Comparison of ENCODE assay signal across 8 cellular contexts in the genomic region with DNA sequence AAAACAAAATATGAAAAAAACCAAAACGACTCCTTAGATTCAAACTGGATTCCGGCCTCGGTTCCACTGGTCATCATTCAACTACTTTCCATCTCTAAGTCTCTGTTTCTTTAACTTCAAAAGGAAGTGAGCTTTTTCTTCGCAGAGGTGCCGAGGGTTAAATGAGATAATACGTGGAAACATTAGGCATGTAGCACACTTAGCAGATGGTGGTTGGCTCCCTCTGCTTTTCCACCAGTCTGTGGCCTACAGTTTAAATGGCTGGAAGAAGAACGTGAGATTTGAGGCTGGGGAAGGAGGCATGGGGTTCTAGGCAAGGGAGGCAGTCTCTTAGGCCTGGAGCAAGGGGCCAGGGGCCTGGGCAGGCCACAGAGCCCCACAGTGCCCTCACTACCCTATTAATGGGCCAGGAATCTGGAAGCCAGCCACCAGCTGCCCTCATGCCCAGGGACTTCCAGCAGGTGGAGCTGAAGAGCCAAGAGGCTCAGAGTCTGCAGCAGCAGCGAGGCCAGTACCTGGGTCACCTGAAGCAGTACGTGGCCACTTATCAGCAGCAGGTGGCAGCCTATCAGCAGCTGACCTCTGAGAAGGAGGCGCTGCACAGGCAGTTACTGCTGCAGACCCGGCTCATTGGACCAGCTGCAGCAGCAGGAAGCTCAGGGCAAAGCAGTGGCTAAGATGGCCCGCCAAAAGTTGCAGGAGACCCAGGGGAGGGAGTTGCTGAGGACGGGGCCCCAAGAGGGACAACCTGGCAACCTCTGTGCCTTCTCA. TPM values are rescaled to one million over a fixed set of nuclear protein-coding genes. Genes with fewer than 3 reads are reported as not detected.
DNase-seq lines count a peak whose midpoint lies in the region; TF ChIP-seq lines count a peak whose summit lies in the region.
"Not testable (repeated sequence)": the region's sequence is repeated elsewhere in the genome, so short reads cannot be mapped to it uniquely, and the experiment has no call there.

No MANE protein-coding gene starts in this region.

- not testable (repeated sequence) for H2BK12ac ChIP-seq in H9 (ENCODE audit: insufficient read length, low read depth, low read length)

- H3K23ac ChIP-seq in H9 (ENCODE audit: insufficient read length, low read depth, low read length), result not testable (repeated sequence)

- H3K9me3 Mint-ChIP-seq in H9, mesothelial cell of epicardium: not testable (repeated sequence)

- H3K9ac ChIP-seq in H9 (ENCODE audit: extremely low read depth, insufficient read length, low read length); fibroblast of lung (ENCODE audit: insufficient read depth, low read length): not testable (repeated sequence)

- TF ChIP-seq CTCF in H9 (conservative IDR thresholded peaks at IDR 0.05) (peak; percentile 97), fibroblast of lung (conservative IDR thresholded peaks at IDR 0.05 in 1 of 2, IDR thresholded peaks at IDR 0.05 in 1 of 2; ENCODE audit: low read depth in 1 of 2, low read length in 2 of 2) (peak; percentile 71 to 79), mesothelial cell of epicardium (IDR thresholded peaks at IDR 0.05; ENCODE audit: unreplicated experiment) (peak; percentile 54)

- not testable (repeated sequence) for H2BK20ac ChIP-seq in H9 (ENCODE audit: low read depth, low read length, poor library complexity, severe bottlenecking)

- H3K27ac ChIP-seq in H9 (ENCODE audit: insufficient read length, low read depth, low read length); fibroblast of lung (ENCODE audit: insufficient read depth, low read length): not testable (repeated sequence)

- not testable (repeated sequence) for H4K20me1 ChIP-seq in H9 (ENCODE audit: control insufficient read depth, insufficient read depth, insufficient read length); fibroblast of lung (ENCODE audit: control insufficient read depth, extremely low read depth, insufficient read depth, low read length)

- not testable (repeated sequence) for H3K79me1 ChIP-seq in H9 (ENCODE audit: insufficient read depth, low read depth, low read length, poor library complexity, severe bottlenecking)

- not testable (repeated sequence) for H3K4me1 ChIP-seq in H9 (ENCODE audit: insufficient read depth, low read length); fibroblast of lung (ENCODE audit: control insufficient read depth, extremely low read depth, insufficient read depth, low read length)

- peak; percentile 51 for DNase-seq in AG20443 (ENCODE audit: low spot score)
- DNase-seq in H9, result peak; percentile 99
- peak; percentile 59 for DNase-seq in NCI-H2107 treated with DMSO at 0.1 percent for 48 hours (lab: John Stamatoyannopoulos, UW; ENCODE audit: unreplicated experiment)
- peak; percentile 35 to 67 (median 50) for DNase-seq in T-helper 1 cell
- DNase-seq in activated effector memory CD4-positive, alpha-beta T cell treated with anti-CD3 and anti-CD28 coated beads, Interleukin-2, amount 50 U/mL, for 16 hours, result peak; percentile 89
- peak; percentile 22 to 32 for DNase-seq in fibroblast of lung (ENCODE audit: low read depth in 2 of 2)
- DNase-seq in mesothelial cell of epicardium (ENCODE audit: low spot score in 2 of 2, unreplicated experiment in 2 of 2), result peak in 1 of 2 experiments; percentile 78
- DNase-seq in stimulated activated CD4-positive, alpha-beta T cell treated with anti-CD3 and anti-CD28 coated beads, TNF-alpha, amount 100 ng/mL, for 1 hour (ENCODE audit: low read depth in 3 of 3, low spot score in 1 of 3), result peak; percentile 22 to 62 (median 38)

- not testable (repeated sequence) for H3K27me3 ChIP-seq in H9 (ENCODE audit: insufficient read depth, low read length); fibroblast of lung (ENCODE audit: control insufficient read depth, insufficient read depth, low read length)

- not testable (repeated sequence) for H2AK5ac ChIP-seq in H9 (ENCODE audit: insufficient read length, low read length)

- WGBS in H9 (ENCODE audit: extremely low coverage, insufficient read length, low lambda C conversion rate), result no CpG with 5 or more reads among the region's 13 CpGs

- H2BK15ac ChIP-seq in H9 (ENCODE audit: low read depth, low read length), result not testable (repeated sequence)

- H2BK5ac ChIP-seq in H9 (ENCODE audit: insufficient read length, low read length), result not testable (repeated sequence)

- H3K56ac ChIP-seq in H9 (ENCODE audit: insufficient read length, low read depth, low read length), result not testable (repeated sequence)

- not testable (repeated sequence) for H4K5ac ChIP-seq in H9 (ENCODE audit: insufficient read length, low read depth, low read length)

- H3K27me3 Mint-ChIP-seq in H9 (ENCODE audit: low read depth); mesothelial cell of epicardium (ENCODE audit: low read depth): not testable (repeated sequence)

- not testable (repeated sequence) for H3K4ac ChIP-seq in H9 (ENCODE audit: low read depth, low read length)

- H4K8ac ChIP-seq in H9 (replicated peaks; ENCODE audit: insufficient read length, low read depth, low read length), result not testable (repeated sequence)

- H3K9me3 ChIP-seq in H9 (ENCODE audit: control insufficient read depth, low read depth, low read length); fibroblast of lung (ENCODE audit: control insufficient read depth, insufficient read depth, low read depth, low read length): not testable (repeated sequence)

- not testable (repeated sequence) for H3K4me3 ChIP-seq in fibroblast of lung (replicated peaks in 1 of 4; ENCODE audit: control extremely low read depth in 1 of 4, insufficient read depth in 1 of 4, low read depth in 3 of 4, low read length in 4 of 4)

- not testable (repeated sequence) for H3K23me2 ChIP-seq in H9 (ENCODE audit: insufficient read length, low read depth, low read length, poor library complexity, severe bottlenecking)

- H2AFZ ChIP-seq in H9 (ENCODE audit: low read length); fibroblast of lung (ENCODE audit: low read length): not testable (repeated sequence)

- H2BK120ac ChIP-seq in H9 (ENCODE audit: low read depth, low read length, poor library complexity, severe bottlenecking), result not testable (repeated sequence)

- peak overlapping the region in 1 of 2 experiments; percentile 21; a peak in 1 of 5 replicates for H3K4me3 Mint-ChIP-seq in H9
- not testable (repeated sequence) for H3K4me3 Mint-ChIP-seq in mesothelial cell of epicardium

- peaks cover 21 to 22% of the 10 kb centered on the region in 2 experiments for H3K4me1 Mint-ChIP-seq in H9
- H3K4me1 Mint-ChIP-seq in mesothelial cell of epicardium, result not testable (repeated sequence)

- not testable (repeated sequence) for H3K36me3 Mint-ChIP-seq in H9 (ENCODE audit: insufficient read depth in 1 of 3, low read depth in 3 of 3); mesothelial cell of epicardium

- H3K4me2 ChIP-seq in H9 (ENCODE audit: insufficient read depth, insufficient read length, low read length); fibroblast of lung (ENCODE audit: extremely low read depth, insufficient read depth, low read length): not testable (repeated sequence)

- H3K14ac ChIP-seq in H9 (ENCODE audit: insufficient read depth, low read length), result peak overlapping the region; percentile 70; the same call in 1 of the 2 replicates

- not testable (repeated sequence) for H3K79me2 ChIP-seq in H9 (ENCODE audit: insufficient read depth, low read length); fibroblast of lung (ENCODE audit: control insufficient read depth, insufficient read depth, low read length)

- H3T11ph ChIP-seq in H9 (ENCODE audit: low read length), result not testable (repeated sequence)

- not testable (repeated sequence) for H3K36me3 ChIP-seq in fibroblast of lung (ENCODE audit: control insufficient read depth, insufficient read depth, low read length)

- H3K18ac ChIP-seq in H9 (ENCODE audit: insufficient read length, low read depth, low read length), result peak overlapping the region; percentile 71

- H4K91ac ChIP-seq in H9 (ENCODE audit: insufficient read length, low read depth, low read length), result not testable (repeated sequence)

- H3K27ac Mint-ChIP-seq in H9, result peak overlapping the region in 2 of 3 experiments; percentile 68 to 90; a peak in 3 of 7 replicates
- not testable (repeated sequence) for H3K27ac Mint-ChIP-seq in mesothelial cell of epicardium

RNA-seq across cellular contexts. Expression of a gene that starts 27.8 kb away (rescaled TPM):
- 79.2 and 80.2 TPM in 2 replicates for total RNA-seq in H9 (2021)
- total RNA-seq in fibroblast of lung, result 96.1 and 96.8 TPM in 2 replicates
- 55.3 and 58.7 TPM in 2 replicates for polyA plus RNA-seq in fibroblast of lung
- 50.7 and 54.0 TPM in 2 replicates for polyA plus RNA-seq in fibroblast of lung (2012)
- polyA minus RNA-seq in fibroblast of lung (ENCODE audit: low replicate concordance), result 23.5 and 24.6 TPM in 2 replicates
- 91.9 to 93.4 TPM (median 92.8 TPM) in 3 replicates for total RNA-seq in mesothelial cell of epicardium

RNA-seq across cellular contexts. Expression of a gene that starts 43.9 kb away (rescaled TPM):
- total RNA-seq in H9 (2021), result not detected in 2 replicates
- total RNA-seq in fibroblast of lung, result under 0.01 TPM in 1 of 2 replicates, not detected in the other
- polyA plus RNA-seq in fibroblast of lung, result 0.03 and 0.08 TPM in 2 replicates
- polyA plus RNA-seq in fibroblast of lung (2012), result not detected in 2 replicates
- not detected in 2 replicates for polyA minus RNA-seq in fibroblast of lung (ENCODE audit: low replicate concordance)
- 0.33 to 0.77 TPM (median 0.47 TPM) in 3 replicates for total RNA-seq in mesothelial cell of epicardium

RNA-seq across cellular contexts. Expression of a gene that starts 58.9 kb away (rescaled TPM):
- 1.0 and 2.5 TPM in 2 replicates for total RNA-seq in H9 (2021)
- 1.3 and 1.8 TPM in 2 replicates for total RNA-seq in fibroblast of lung
- polyA plus RNA-seq in fibroblast of lung, result 1.2 and 1.3 TPM in 2 replicates
- 1.1 TPM in 2 replicates for polyA plus RNA-seq in fibroblast of lung (2012)
- polyA minus RNA-seq in fibroblast of lung (ENCODE audit: low replicate concordance), result 0.12 TPM in 1 of 2 replicates, not detected in the other
- total RNA-seq in mesothelial cell of epicardium, result 7.4 to 10.0 TPM (median 8.0 TPM) in 3 replicates

RNA-seq across cellular contexts. Expression of a gene that starts 59.2 kb away (rescaled TPM):
- total RNA-seq in H9 (2021) (6.7 and 9.7 TPM in 2 replicates), fibroblast of lung (6.2 and 9.7 TPM in 2 replicates), mesothelial cell of epicardium (8.0 to 9.2 TPM (median 8.4 TPM) in 3 replicates)
- 1.9 and 2.5 TPM in 2 replicates for polyA plus RNA-seq in fibroblast of lung
- polyA plus RNA-seq in fibroblast of lung (2012), result 2.3 and 2.8 TPM in 2 replicates
- 9.3 and 11.3 TPM in 2 replicates for polyA minus RNA-seq in fibroblast of lung (ENCODE audit: low replicate concordance)

RNA-seq across cellular contexts. Expression of a gene that starts 59.5 kb away (rescaled TPM):
- total RNA-seq in H9 (2021) (23.0 and 27.8 TPM in 2 replicates), fibroblast of lung (17.7 and 27.7 TPM in 2 replicates), mesothelial cell of epicardium (16.9 to 18.1 TPM (median 17.6 TPM) in 3 replicates)
- polyA plus RNA-seq in fibroblast of lung, result 42.7 and 62.2 TPM in 2 replicates
- polyA plus RNA-seq in fibroblast of lung (2012), result 58.8 and 95.0 TPM in 2 replicates
- 52.8 and 118 TPM in 2 replicates for polyA minus RNA-seq in fibroblast of lung (ENCODE audit: low replicate concordance)
